15 cellular contexts compared by ENCODE assay signal in genomic region chr20:37695684-37696342, GRCh38. TPM values are rescaled to one million over a fixed set of nuclear protein-coding genes. Genes with fewer than 3 reads are reported as not detected.
A peak's percentile ranks its signal among the peaks of the same experiment; 100 is the strongest.
DNase-seq lines count a peak whose midpoint lies in the region; ATAC-seq and TF ChIP-seq lines count a peak whose summit lies in the region.
"Had no signal": no experiment of that assay in that cellular context is flagged by ENCODE, and none has a peak within 500 bp of the region (broad histone marks: within the 10 kb centered on the region; RNA-seq: fewer than 3 reads in every experiment).

No MANE protein-coding gene starts in this region.

- H3K9me3 Mint-ChIP-seq in activated T-helper 1 cell treated with anti-CD3 and anti-CD28 coated beads, Interleukin-12 subunit alpha, Interleukin-12 subunit beta, Interleukin-2, Interleukin-4 antibody, amounts not matched to agents 30 ng/mL and 10 ng/mL and 1 ng/mL, durations not matched to agents 14 hours and 24 hours and 36 hours: no peaks in the 10 kb centered on the region
- H3K9me3 Mint-ChIP-seq in naive thymus-derived CD4-positive, alpha-beta T cell: peaks cover 0 to 2% (median 0%) of the 10 kb centered on the region in 11 donors
- H3K9me3 Mint-ChIP-seq: dendritic cell treated with granulocyte-macrophage colony-stimulating factor and Interleukin-4, amounts not matched to agents 40 ng/mL and 50 ng/mL, for 4 days had no signal

- no peaks in the 10 kb centered on the region for H3K27me3 ChIP-seq in BLaER1 treated with 17β-estradiol and CSF1 and Interleukin-3, amounts not matched to agents 10 nM and 100 nM
- H3K27me3 ChIP-seq in DOHH2 (ENCODE audit: control insufficient read depth, low read length): 0 out of 2 replicates have a peak, but pooled peaks cover 2% of the 10 kb centered on the region
- H3K27me3 ChIP-seq in naive thymus-derived CD4-positive, alpha-beta T cell (ENCODE audit: control insufficient read depth in 2 of 2, insufficient read depth in 2 of 2, low read length in 2 of 2): no peaks in the 10 kb centered on the region
- H3K27me3 ChIP-seq: Peyer's patch had no signal

- peak overlapping the region; percentile 86 to 99 (median 96) for H3K4me2 ChIP-seq in BLaER1 treated with 17β-estradiol and CSF1 and Interleukin-3, amounts not matched to agents 10 nM and 100 nM
- peak overlapping the region; percentile 25; the same call in 1 of the 2 replicates for H3K4me2 ChIP-seq in DOHH2 (ENCODE audit: low read length)

- H3K27ac ChIP-seq in BLaER1 treated with 17β-estradiol and CSF1 and Interleukin-3, amounts not matched to agents 10 nM and 100 nM: peak overlapping the region in 1 of 11 experiments; percentile 88; a peak in 1 of 22 replicates
- no peak overlapping the region for H3K27ac ChIP-seq in DOHH2 (ENCODE audit: low read depth, low read length)
- no peak overlapping the region for H3K27ac ChIP-seq in naive thymus-derived CD4-positive, alpha-beta T cell (ENCODE audit: low read depth, low read length)
- H3K27ac ChIP-seq: esophagus squamous epithelium, Peyer's patch had no signal

- TF ChIP-seq CTCF in DOHH2 (IDR thresholded peaks at IDR 0.05; ENCODE audit: low read depth, low read length, poor library complexity, severe bottlenecking): no peak

- peak overlapping the region; percentile 36 for H3K4me3 Mint-ChIP-seq in activated T-helper 1 cell treated with anti-CD3 and anti-CD28 coated beads, Interleukin-12 subunit alpha, Interleukin-12 subunit beta, Interleukin-2, Interleukin-4 antibody, amounts not matched to agents 30 ng/mL and 10 ng/mL and 1 ng/mL, durations not matched to agents 14 hours and 24 hours and 36 hours
- peak overlapping the region in 9 of 10 donors; percentile 10 to 100 (median 47) for H3K4me3 Mint-ChIP-seq in naive thymus-derived CD4-positive, alpha-beta T cell
- H3K4me3 Mint-ChIP-seq: dendritic cell treated with granulocyte-macrophage colony-stimulating factor and Interleukin-4, amounts not matched to agents 40 ng/mL and 50 ng/mL, for 4 days had no signal

- peaks cover 7% of the 10 kb centered on the region for H3K36me3 Mint-ChIP-seq in activated T-helper 1 cell treated with anti-CD3 and anti-CD28 coated beads, Interleukin-12 subunit alpha, Interleukin-12 subunit beta, Interleukin-2, Interleukin-4 antibody, amounts not matched to agents 30 ng/mL and 10 ng/mL and 1 ng/mL, durations not matched to agents 14 hours and 24 hours and 36 hours (ENCODE audit: low read depth)
- H3K36me3 Mint-ChIP-seq in naive thymus-derived CD4-positive, alpha-beta T cell: peaks cover 0 to 21% (median 10%) of the 10 kb centered on the region in 5 donors

- H3K36me3 ChIP-seq in BLaER1 treated with 17β-estradiol and CSF1 and Interleukin-3, amounts not matched to agents 10 nM and 100 nM: peaks cover 2 to 47% (median 21%) of the 10 kb centered on the region in 11 experiments; a peak in 15 of 22 replicates
- peaks cover 6% of the 10 kb centered on the region for H3K36me3 ChIP-seq in DOHH2 (ENCODE audit: control insufficient read depth, low read length)
- H3K36me3 ChIP-seq in naive thymus-derived CD4-positive, alpha-beta T cell (ENCODE audit: control insufficient read depth in 2 of 3, insufficient read depth in 3 of 3, low read length in 3 of 3): no peaks in the 10 kb centered on the region
- H3K36me3 ChIP-seq: esophagus squamous epithelium, Peyer's patch had no signal

- no peaks in the 10 kb centered on the region for H3K9me2 ChIP-seq in DOHH2 (replicated peaks; ENCODE audit: control insufficient read depth, low read length)

- H3K9me3 ChIP-seq in BLaER1 treated with 17β-estradiol and CSF1 and Interleukin-3, amounts not matched to agents 10 nM and 100 nM (replicated peaks in 1 of 11): peaks cover 0 to 5% (median 0%) of the 10 kb centered on the region in 11 experiments; a peak in 1 of 22 replicates
- H3K9me3 ChIP-seq in DOHH2 (ENCODE audit: control insufficient read depth, insufficient read depth, low read length): no peaks in the 10 kb centered on the region
- H3K9me3 ChIP-seq in naive thymus-derived CD4-positive, alpha-beta T cell (ENCODE audit: control insufficient read depth in 2 of 3, low read length in 3 of 3): no peaks in the 10 kb centered on the region
- H3K9me3 ChIP-seq: esophagus squamous epithelium, Peyer's patch had no signal

- no peak overlapping the region for H3K27ac Mint-ChIP-seq in activated T-helper 1 cell treated with anti-CD3 and anti-CD28 coated beads, Interleukin-12 subunit alpha, Interleukin-12 subunit beta, Interleukin-2, Interleukin-4 antibody, amounts not matched to agents 30 ng/mL and 10 ng/mL and 1 ng/mL, durations not matched to agents 14 hours and 24 hours and 36 hours
- H3K27ac Mint-ChIP-seq in naive thymus-derived CD4-positive, alpha-beta T cell: no peak overlapping the region
- H3K27ac Mint-ChIP-seq: dendritic cell treated with granulocyte-macrophage colony-stimulating factor and Interleukin-4, amounts not matched to agents 40 ng/mL and 50 ng/mL, for 4 days had no signal

- peaks cover 27% of the 10 kb centered on the region for H3K4me1 Mint-ChIP-seq in activated T-helper 1 cell treated with anti-CD3 and anti-CD28 coated beads, Interleukin-12 subunit alpha, Interleukin-12 subunit beta, Interleukin-2, Interleukin-4 antibody, amounts not matched to agents 30 ng/mL and 10 ng/mL and 1 ng/mL, durations not matched to agents 14 hours and 24 hours and 36 hours (ENCODE audit: low read depth)
- H3K4me1 Mint-ChIP-seq in naive thymus-derived CD4-positive, alpha-beta T cell: peaks cover 25 to 67% (median 55%) of the 10 kb centered on the region in 7 donors

- H3F3A ChIP-seq in DOHH2 (ENCODE audit: control insufficient read depth, insufficient read depth): no peaks in the 10 kb centered on the region

- peaks cover 0 to 65% (median 20%) of the 10 kb centered on the region in 11 experiments; a peak in 7 of 22 replicates for H4K20me1 ChIP-seq in BLaER1 treated with 17β-estradiol and CSF1 and Interleukin-3, amounts not matched to agents 10 nM and 100 nM
- 0 out of 2 replicates have a peak, but pooled peaks cover 6% of the 10 kb centered on the region for H4K20me1 ChIP-seq in DOHH2 (ENCODE audit: control insufficient read depth, insufficient read depth, low read depth, low read length)

- H3K4me3 ChIP-seq in BLaER1 treated with 17β-estradiol and CSF1 and Interleukin-3, amounts not matched to agents 10 nM and 100 nM: peak overlapping the region in 6 of 10 experiments; percentile 81 to 99 (median 94); a peak in 7 of 20 replicates
- H3K4me3 ChIP-seq in DOHH2 (ENCODE audit: low read length): no peak overlapping the region
- no peak overlapping the region for H3K4me3 ChIP-seq in naive thymus-derived CD4-positive, alpha-beta T cell (ENCODE audit: low read length)

- H3K9ac ChIP-seq in BLaER1 treated with 17β-estradiol and CSF1 and Interleukin-3, amounts not matched to agents 10 nM and 100 nM: peak overlapping the region in 3 of 11 experiments; percentile 26 to 92 (median 90); a peak in 3 of 22 replicates

- intact Hi-C loops in activated T-helper 1 cell treated with anti-CD3 and anti-CD28 coated beads, Interleukin-12 subunit alpha, Interleukin-12 subunit beta, Interleukin-2, Interleukin-4 antibody, amounts not matched to agents 30 ng/mL and 10 ng/mL and 1 ng/mL, durations not matched to agents 14 hours and 24 hours and 36 hours (cut with micrococcal nuclease): loop anchor here (2.0 kb wide), 2 partner anchors 39 to 295 kb away; no protein-coding TSS in a partner anchor
- intact Hi-C loops in naive thymus-derived CD4-positive, alpha-beta T cell (cut with micrococcal nuclease): loop anchor here (10.0 kb wide), 2 partner anchors 411 to 1231 kb away; partner anchors contain the start of gene MANBAL (in 1 of the 2)

- POLR2A ChIA-PET in naive thymus-derived CD4-positive, alpha-beta T cell (lab: Charles Lee): interaction anchor here (0.5 to 1.5 kb wide), 2 partner anchors 13 to 742 kb away, joined by 3 to 4 read pairs; no protein-coding TSS in a partner anchor

- no peaks in the 10 kb centered on the region for H3K27me3 Mint-ChIP-seq in activated T-helper 1 cell treated with anti-CD3 and anti-CD28 coated beads, Interleukin-12 subunit alpha, Interleukin-12 subunit beta, Interleukin-2, Interleukin-4 antibody, amounts not matched to agents 30 ng/mL and 10 ng/mL and 1 ng/mL, durations not matched to agents 14 hours and 24 hours and 36 hours (ENCODE audit: insufficient read depth)
- peaks cover 3 to 8% (median 6%) of the 10 kb centered on the region in 5 donors for H3K27me3 Mint-ChIP-seq in naive thymus-derived CD4-positive, alpha-beta T cell

- no peak for DNase-seq in activated T-helper 1 cell treated with anti-CD3 and anti-CD28 coated beads, Interleukin-12 subunit alpha, Interleukin-12 subunit beta, Interleukin-2, Interleukin-4 antibody, amounts not matched to agents 30 ng/mL and 10 ng/mL and 1 ng/mL, durations not matched to agents 14 hours and 24 hours and 36 hours (ENCODE audit: low spot score)
- no peak for DNase-seq in naive thymus-derived CD4-positive, alpha-beta T cell
- DNase-seq in DMS114 treated with DMSO at 0.1 percent for 48 hours (lab: John Stamatoyannopoulos, UW; ENCODE audit: unreplicated experiment) (no peak), DMS153 (lab: John Stamatoyannopoulos, UW) (no peak)
- DNase-seq: C1 segment of cervical spinal cord, esophagus squamous epithelium, mammary epithelial cell, NCI-H2081 treated with DMSO at 0.1 percent for 48 hours, NCI-H524 treated with DMSO at 0.1 percent for 48 hours, Peyer's patch, right cardiac atrium had no signal

- CTCF ChIA-PET in naive thymus-derived CD4-positive, alpha-beta T cell (lab: Charles Lee): no interaction called here

- H3K4me1 ChIP-seq in BLaER1 treated with 17β-estradiol and CSF1 and Interleukin-3, amounts not matched to agents 10 nM and 100 nM: peaks cover 13 to 68% (median 20%) of the 10 kb centered on the region in 10 experiments
- H3K4me1 ChIP-seq in DOHH2 (ENCODE audit: control insufficient read depth, low read length): peaks cover 24% of the 10 kb centered on the region
- H3K4me1 ChIP-seq in naive thymus-derived CD4-positive, alpha-beta T cell (ENCODE audit: control insufficient read depth in 2 of 2, insufficient read depth in 2 of 2, low read length in 2 of 2): peaks cover 9 to 20% of the 10 kb centered on the region in 2 donors

- no peak for ATAC-seq in naive thymus-derived CD4-positive, alpha-beta T cell
- no peak for ATAC-seq in GM18502 (IDR thresholded peaks at IDR 0.05; ENCODE audit: poor library complexity, unreplicated experiment)
- ATAC-seq: right cardiac atrium had no signal

- peaks cover 60% of the 10 kb centered on the region for H3K79me2 ChIP-seq in DOHH2 (ENCODE audit: control insufficient read depth, low read length)

RNA-seq across cellular contexts. Expression of gene CTNNBL1, which starts 2.0 kb away (rescaled TPM):
- 93.5 and 105 TPM in 2 replicates for total RNA-seq in activated T-helper 1 cell treated with anti-CD3 and anti-CD28 coated beads, Interleukin-12 subunit alpha, Interleukin-12 subunit beta, Interleukin-2, Interleukin-4 antibody, amounts not matched to agents 30 ng/mL and 10 ng/mL and 1 ng/mL, durations not matched to agents 14 hours and 24 hours and 36 hours
- total RNA-seq in naive thymus-derived CD4-positive, alpha-beta T cell: 10 to 100 TPM; 41.7 to 72.9 (median 49.1) TPM
- polyA plus RNA-seq in naive thymus-derived CD4-positive, alpha-beta T cell: 10 to 100 TPM; 84.0 to 93.4 TPM

Comparison
In these comparisons a context has a peak if more than half of its experiments do, and no peak if none do; other contexts are left out.
1. H3K4me3 ChIP-seq: peak in BLaER1 treated with 17β-estradiol and CSF1 and Interleukin-3, amounts not matched to agents 10 nM and 100 nM (6 of 10); none in DOHH2 (single experiment) and naive thymus-derived CD4-positive, alpha-beta T cell (single experiment).